1 cellular context compared by ENCODE assay signal in the genomic region with DNA sequence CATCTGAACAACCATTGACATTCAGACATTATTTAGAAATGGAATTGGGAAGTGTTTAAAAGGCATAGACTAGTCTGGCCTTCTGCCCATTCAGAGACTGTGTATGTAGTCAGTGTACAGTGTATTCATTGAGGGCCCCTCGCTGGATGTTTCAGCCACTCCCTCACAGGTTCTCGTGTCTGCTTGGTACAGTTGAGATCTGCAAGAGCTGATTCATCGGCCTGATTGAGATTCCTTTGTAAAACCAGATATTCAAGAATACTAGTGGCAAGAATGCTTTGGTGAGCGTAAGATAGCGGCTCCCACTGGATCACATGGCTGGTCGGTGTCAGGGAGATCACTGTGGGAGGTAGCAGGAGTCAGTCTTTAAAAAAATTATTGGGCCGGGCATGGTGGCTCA.
TF ChIP-seq lines count a peak whose summit lies in the region.

No MANE protein-coding gene starts in this region.

TF ChIP-seq in WTC11, 78 proteins besides CTCF, POLR2A, EP300 and RAD21 (continued from another document):
- TF ChIP-seq, protein P1, sequence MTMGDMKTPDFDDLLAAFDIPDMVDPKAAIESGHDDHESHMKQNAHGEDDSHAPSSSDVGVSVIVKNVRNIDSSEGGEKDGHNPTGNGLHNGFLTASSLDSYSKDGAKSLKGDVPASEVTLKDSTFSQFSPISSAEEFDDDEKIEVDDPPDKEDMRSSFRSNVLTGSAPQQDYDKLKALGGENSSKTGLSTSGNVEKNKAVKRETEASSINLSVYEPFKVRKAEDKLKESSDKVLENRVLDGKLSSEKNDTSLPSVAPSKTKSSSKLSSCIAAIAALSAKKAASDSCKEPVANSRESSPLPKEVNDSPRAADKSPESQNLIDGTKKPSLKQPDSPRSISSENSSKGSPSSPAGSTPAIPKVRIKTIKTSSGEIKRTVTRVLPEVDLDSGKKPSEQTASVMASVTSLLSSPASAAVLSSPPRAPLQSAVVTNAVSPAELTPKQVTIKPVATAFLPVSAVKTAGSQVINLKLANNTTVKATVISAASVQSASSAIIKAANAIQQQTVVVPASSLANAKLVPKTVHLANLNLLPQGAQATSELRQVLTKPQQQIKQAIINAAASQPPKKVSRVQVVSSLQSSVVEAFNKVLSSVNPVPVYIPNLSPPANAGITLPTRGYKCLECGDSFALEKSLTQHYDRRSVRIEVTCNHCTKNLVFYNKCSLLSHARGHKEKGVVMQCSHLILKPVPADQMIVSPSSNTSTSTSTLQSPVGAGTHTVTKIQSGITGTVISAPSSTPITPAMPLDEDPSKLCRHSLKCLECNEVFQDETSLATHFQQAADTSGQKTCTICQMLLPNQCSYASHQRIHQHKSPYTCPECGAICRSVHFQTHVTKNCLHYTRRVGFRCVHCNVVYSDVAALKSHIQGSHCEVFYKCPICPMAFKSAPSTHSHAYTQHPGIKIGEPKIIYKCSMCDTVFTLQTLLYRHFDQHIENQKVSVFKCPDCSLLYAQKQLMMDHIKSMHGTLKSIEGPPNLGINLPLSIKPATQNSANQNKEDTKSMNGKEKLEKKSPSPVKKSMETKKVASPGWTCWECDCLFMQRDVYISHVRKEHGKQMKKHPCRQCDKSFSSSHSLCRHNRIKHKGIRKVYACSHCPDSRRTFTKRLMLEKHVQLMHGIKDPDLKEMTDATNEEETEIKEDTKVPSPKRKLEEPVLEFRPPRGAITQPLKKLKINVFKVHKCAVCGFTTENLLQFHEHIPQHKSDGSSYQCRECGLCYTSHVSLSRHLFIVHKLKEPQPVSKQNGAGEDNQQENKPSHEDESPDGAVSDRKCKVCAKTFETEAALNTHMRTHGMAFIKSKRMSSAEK (CRISPR knock-in tag; IDR thresholded peaks at IDR 0.05; ENCODE audit: borderline replicate concordance): no peak
- TF ChIP-seq ZNF121 (CRISPR knock-in tag; IDR thresholded peaks at IDR 0.05): no peak
- no peak for TF ChIP-seq CBFB (CRISPR knock-in tag; IDR thresholded peaks at IDR 0.05; ENCODE audit: low read depth)
- no peak for TF ChIP-seq TEAD1 (CRISPR knock-in tag; IDR thresholded peaks at IDR 0.05)
- TF ChIP-seq, protein P2, sequence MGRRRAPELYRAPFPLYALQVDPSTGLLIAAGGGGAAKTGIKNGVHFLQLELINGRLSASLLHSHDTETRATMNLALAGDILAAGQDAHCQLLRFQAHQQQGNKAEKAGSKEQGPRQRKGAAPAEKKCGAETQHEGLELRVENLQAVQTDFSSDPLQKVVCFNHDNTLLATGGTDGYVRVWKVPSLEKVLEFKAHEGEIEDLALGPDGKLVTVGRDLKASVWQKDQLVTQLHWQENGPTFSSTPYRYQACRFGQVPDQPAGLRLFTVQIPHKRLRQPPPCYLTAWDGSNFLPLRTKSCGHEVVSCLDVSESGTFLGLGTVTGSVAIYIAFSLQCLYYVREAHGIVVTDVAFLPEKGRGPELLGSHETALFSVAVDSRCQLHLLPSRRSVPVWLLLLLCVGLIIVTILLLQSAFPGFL (CRISPR knock-in tag; IDR thresholded peaks at IDR 0.05; ENCODE audit: borderline replicate concordance): no peak
- TF ChIP-seq SMAD4 (CRISPR knock-in tag; IDR thresholded peaks at IDR 0.05): no peak
- TF ChIP-seq, protein P3, sequence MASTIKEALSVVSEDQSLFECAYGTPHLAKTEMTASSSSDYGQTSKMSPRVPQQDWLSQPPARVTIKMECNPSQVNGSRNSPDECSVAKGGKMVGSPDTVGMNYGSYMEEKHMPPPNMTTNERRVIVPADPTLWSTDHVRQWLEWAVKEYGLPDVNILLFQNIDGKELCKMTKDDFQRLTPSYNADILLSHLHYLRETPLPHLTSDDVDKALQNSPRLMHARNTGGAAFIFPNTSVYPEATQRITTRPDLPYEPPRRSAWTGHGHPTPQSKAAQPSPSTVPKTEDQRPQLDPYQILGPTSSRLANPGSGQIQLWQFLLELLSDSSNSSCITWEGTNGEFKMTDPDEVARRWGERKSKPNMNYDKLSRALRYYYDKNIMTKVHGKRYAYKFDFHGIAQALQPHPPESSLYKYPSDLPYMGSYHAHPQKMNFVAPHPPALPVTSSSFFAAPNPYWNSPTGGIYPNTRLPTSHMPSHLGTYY (CRISPR knock-in tag; IDR thresholded peaks at IDR 0.05): no peak
